In genomic region chr1:25922064-25922632, GRCh38 we compare ENCODE assay signal across 1 cellular context.
TF ChIP-seq lines count a peak whose summit lies in the region.

No MANE protein-coding gene starts in this region.

TF ChIP-seq in GM12878, 131 proteins besides CTCF, POLR2A, EP300 and RAD21 (continued from another document):
- TF ChIP-seq ZBTB33 (IDR thresholded peaks at IDR 0.05) (no peak), EED (IDR thresholded peaks at IDR 0.05; ENCODE audit: low read depth) (no peak), ZNF24 (IDR thresholded peaks at IDR 0.05) (no peak), SMAD5 (IDR thresholded peaks at IDR 0.05; ENCODE audit: low read depth) (no peak)
